In genomic region chr18:48609114-48609513, GRCh38 we compare ENCODE assay signal across 34 cellular contexts.
"Had no signal": no experiment of that assay in that cellular context is flagged by ENCODE, and none has a peak within 500 bp of the region (broad histone marks: within the 10 kb centered on the region; RNA-seq: fewer than 3 reads in every experiment).

No MANE protein-coding gene starts in this region.

- H3K9me3 ChIP-seq: adrenal gland, Peyer's patch had no signal

- FAIRE-seq: bronchial epithelial cell had no signal

- H3K36me3 Mint-ChIP-seq: activated CD8-positive, alpha-beta memory T cell treated with anti-CD3 and anti-CD28 coated beads, Interleukin-2, amount 10 ng/mL, durations not matched to agents 7 days and 5 days; activated naive CD4-positive, alpha-beta T cell treated with anti-CD3 and anti-CD28 coated beads, Interleukin-2, amount 50 U/mL, for 72 hours; T-cell had no signal

- H3K27ac Mint-ChIP-seq: activated CD4-positive, alpha-beta memory T cell treated with anti-CD3 and anti-CD28 coated beads, Interleukin-2, amount 10 ng/mL, durations not matched to agents 7 days and 5 days; activated CD8-positive, alpha-beta memory T cell treated with anti-CD3 and anti-CD28 coated beads, Interleukin-2, amount 10 ng/mL, durations not matched to agents 7 days and 5 days; T-cell had no signal

- H3K36me3 ChIP-seq: adrenal gland, Peyer's patch, WERI-Rb-1 had no signal

- H3K27me3 Mint-ChIP-seq: activated CD4-positive, alpha-beta memory T cell treated with anti-CD3 and anti-CD28 coated beads, Interleukin-2, amount 10 ng/mL, durations not matched to agents 7 days and 5 days; activated CD8-positive, alpha-beta memory T cell treated with anti-CD3 and anti-CD28 coated beads, Interleukin-2, amount 10 ng/mL, durations not matched to agents 7 days and 5 days had no signal

- ATAC-seq: activated CD8-positive, alpha-beta memory T cell treated with anti-CD3 and anti-CD28 coated beads, Interleukin-2, amount 10 ng/mL, durations not matched to agents 7 days and 5 days; activated naive CD4-positive, alpha-beta T cell treated with anti-CD3 and anti-CD28 coated beads, Interleukin-2, amount 50 U/mL, for 72 hours; PC-3; SK-N-SH treated with all-trans-retinoic acid at 6 μM for 48 hours; T-cell had no signal

- H3K27me3 ChIP-seq: adrenal gland, Peyer's patch had no signal

- H3K4me3 ChIP-seq: adrenal gland, Peyer's patch had no signal

- H3K4me1 Mint-ChIP-seq: activated CD4-positive, alpha-beta memory T cell treated with anti-CD3 and anti-CD28 coated beads, Interleukin-2, amount 10 ng/mL, durations not matched to agents 7 days and 5 days; activated CD8-positive, alpha-beta memory T cell treated with anti-CD3 and anti-CD28 coated beads, Interleukin-2, amount 10 ng/mL, durations not matched to agents 7 days and 5 days; T-cell had no signal

- H3K27ac ChIP-seq: adrenal gland, Peyer's patch, WERI-Rb-1 had no signal

- DNase-seq: activated CD4-positive, alpha-beta memory T cell treated with anti-CD3 and anti-CD28 coated beads, Interleukin-2, amount 10 ng/mL, durations not matched to agents 7 days and 5 days; activated CD4-positive, alpha-beta T cell treated with anti-CD3 and anti-CD28 coated beads for 1 hour; activated CD4-positive, alpha-beta T cell treated with anti-CD3 and anti-CD28 coated beads for 48 hours; activated CD4-positive, CD25-positive, alpha-beta regulatory T cell; activated CD8-positive, alpha-beta memory T cell treated with anti-CD3 and anti-CD28 coated beads for 24 hours; activated CD8-positive, alpha-beta memory T cell treated with anti-CD3 and anti-CD28 coated beads, Interleukin-2, amount 10 ng/mL, durations not matched to agents 7 days and 5 days; activated CD8-positive, alpha-beta memory T cell treated with anti-CD3 and anti-CD28 coated beads, Interleukin-2, amount 50 U/mL, for 48 hours; activated effector memory CD4-positive, alpha-beta T cell treated with Interleukin-2 at 50 U/mL for 16 hours; activated naive CD4-positive, alpha-beta T cell; activated T-cell treated with anti-CD3 and anti-CD28 coated beads, Interleukin-2, amount 50 U/mL, for 48 hours; adrenal gland; cerebellar nuclear complex; Karpas-422; KBM-7; NCI-H1105; NCI-H1417 treated with DMSO at 0.1 percent for 48 hours; NCI-H187 treated with DMSO at 0.1 percent for 48 hours; NCI-H2081; NCI-H226; NCI-H446 treated with DMSO at 0.1 percent for 48 hours; NCI-H524 treated with DMSO at 0.1 percent for 48 hours; NCI-H748 treated with DMSO at 0.1 percent for 48 hours; NK-92 treated with Interleukin-12 subunit alpha and Interleukin-12 subunit beta, amount 100 ng/mL, for 24 hours; PC-3; Peyer's patch; RPMI8226; SIG-M5; T-cell; T1000; WERI-Rb-1 had no signal

- H3K4me3 Mint-ChIP-seq: activated CD4-positive, alpha-beta memory T cell treated with anti-CD3 and anti-CD28 coated beads, Interleukin-2, amount 10 ng/mL, durations not matched to agents 7 days and 5 days; activated CD8-positive, alpha-beta memory T cell treated with anti-CD3 and anti-CD28 coated beads, Interleukin-2, amount 10 ng/mL, durations not matched to agents 7 days and 5 days; brain; T-cell had no signal

- H3K9me3 Mint-ChIP-seq: activated CD4-positive, alpha-beta memory T cell treated with anti-CD3 and anti-CD28 coated beads, Interleukin-2, amount 10 ng/mL, durations not matched to agents 7 days and 5 days; activated naive CD4-positive, alpha-beta T cell treated with anti-CD3 and anti-CD28 coated beads, Interleukin-2, amount 50 U/mL, for 72 hours; brain; T-cell had no signal
